Comparison of ENCODE assay signal across 8 cellular contexts in genomic region chr10:77446700-77447099, GRCh38.
"Had no signal": no experiment of that assay in that cellular context is flagged by ENCODE, and none has a peak within 500 bp of the region (broad histone marks: within the 10 kb centered on the region; RNA-seq: fewer than 3 reads in every experiment).

No MANE protein-coding gene starts in this region.

- H3K4me3 ChIP-seq: GM23248, HAP-1 had no signal

- ATAC-seq: HCT116 had no signal

- H3K4me1 ChIP-seq: HAP-1 had no signal

- H3K9ac ChIP-seq: GM23248 had no signal

- H2AFZ ChIP-seq: GM23248 had no signal

- H3K36me3 ChIP-seq: HAP-1 had no signal

- H3K27ac ChIP-seq: GM23248, HL-60 had no signal

- DNase-seq: GM23248, GOT3, H7, HFFc6, KG1 had no signal

- H3K9me3 ChIP-seq: HAP-1 had no signal
